Comparison of ENCODE assay signal across 1 cellular context in the genomic region with DNA sequence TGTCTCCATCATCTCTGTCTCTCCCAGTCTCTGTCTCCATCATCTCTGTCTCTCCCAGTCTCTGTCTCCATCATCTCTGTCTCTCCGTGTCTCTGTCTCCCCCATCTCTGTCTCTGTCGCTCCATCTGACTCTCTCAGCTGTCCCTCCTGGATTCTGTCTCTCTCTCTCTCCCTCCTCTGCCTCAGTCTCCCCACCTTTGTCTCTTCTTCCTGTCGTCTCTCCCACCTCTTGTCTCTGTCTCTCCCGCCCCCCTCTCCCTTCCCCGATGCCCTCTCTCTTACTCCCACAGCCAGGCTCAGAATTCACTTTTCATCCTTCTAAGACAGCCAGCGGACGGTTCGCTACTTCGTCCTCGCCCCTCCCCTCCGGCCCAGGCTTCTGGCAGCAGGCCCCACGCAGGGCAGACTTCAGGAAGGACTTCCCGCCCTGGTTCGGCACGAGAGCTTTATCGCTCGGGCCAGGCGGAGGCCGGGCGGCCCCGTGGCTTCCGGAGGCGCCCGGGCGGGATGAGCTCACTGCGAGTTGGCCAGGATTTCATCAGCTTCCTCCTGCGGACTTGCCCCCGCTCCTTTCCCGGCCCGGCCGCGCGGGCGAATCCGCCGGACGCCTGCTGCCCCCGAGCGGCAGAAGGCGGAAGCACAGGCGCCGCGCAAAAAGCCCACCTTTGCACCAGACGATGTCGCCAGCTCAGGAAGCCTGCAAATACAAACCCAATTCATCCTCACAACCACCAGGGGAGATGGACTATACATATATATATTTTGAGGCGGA.
TF ChIP-seq lines count a peak whose summit lies in the region.

No MANE protein-coding gene starts in this region.

TF ChIP-seq in HepG2, 621 proteins besides CTCF, POLR2A, EP300 and RAD21 (continued from another document and continues in another):
- TF ChIP-seq GTF3A (CRISPR knock-in tag; conservative IDR thresholded peaks at IDR 0.05), result no peak; the same call in 1 of the 2 replicates
- TF ChIP-seq ZNF44 (CRISPR knock-in tag; IDR thresholded peaks at IDR 0.05), result no peak
- no peak for TF ChIP-seq ZNF251 (CRISPR knock-in tag; IDR thresholded peaks at IDR 0.05)
- TF ChIP-seq ZBTB7B (CRISPR knock-in tag; IDR thresholded peaks at IDR 0.05), result peak; percentile 92
- peak; percentile 37; the same call in 1 of the 2 replicates for TF ChIP-seq ZNF276 (CRISPR knock-in tag; IDR thresholded peaks at IDR 0.05; ENCODE audit: low read depth)
- peak; percentile 70 for TF ChIP-seq ATF7-NPFF (CRISPR knock-in tag; IDR thresholded peaks at IDR 0.05; ENCODE audit: low read depth)
- no peak for TF ChIP-seq SIX4 (CRISPR knock-in tag; IDR thresholded peaks at IDR 0.05)
- no peak for TF ChIP-seq GTF2F1 (IDR thresholded peaks at IDR 0.05; ENCODE audit: low read length)
- peak; percentile 93 for TF ChIP-seq CCDC6 (CRISPR knock-in tag; IDR thresholded peaks at IDR 0.05)
- peak; percentile 91 for TF ChIP-seq POGZ (CRISPR knock-in tag; IDR thresholded peaks at IDR 0.05)
- peak; percentile 84 for TF ChIP-seq ZNF331 (CRISPR knock-in tag; IDR thresholded peaks at IDR 0.05)
- no peak for TF ChIP-seq SIN3A (IDR thresholded peaks at IDR 0.05; ENCODE audit: borderline replicate concordance, low read depth, low read length)
- no peak for TF ChIP-seq HMGXB3 (CRISPR knock-in tag; IDR thresholded peaks at IDR 0.05; ENCODE audit: borderline replicate concordance)
- no peak for TF ChIP-seq NCOA5 (CRISPR knock-in tag; IDR thresholded peaks at IDR 0.05)
- TF ChIP-seq ZFP1 (CRISPR knock-in tag; IDR thresholded peaks at IDR 0.05), result 0 out of 2 replicates have a peak, but pooled peaks have one; percentile 26
- TF ChIP-seq CBX2 (IDR thresholded peaks at IDR 0.05; ENCODE audit: low read depth, low read length), result no peak
- TF ChIP-seq CBX2 (CRISPR knock-in tag; IDR thresholded peaks at IDR 0.05; ENCODE audit: low read depth), result no peak
- TF ChIP-seq, protein P1, sequence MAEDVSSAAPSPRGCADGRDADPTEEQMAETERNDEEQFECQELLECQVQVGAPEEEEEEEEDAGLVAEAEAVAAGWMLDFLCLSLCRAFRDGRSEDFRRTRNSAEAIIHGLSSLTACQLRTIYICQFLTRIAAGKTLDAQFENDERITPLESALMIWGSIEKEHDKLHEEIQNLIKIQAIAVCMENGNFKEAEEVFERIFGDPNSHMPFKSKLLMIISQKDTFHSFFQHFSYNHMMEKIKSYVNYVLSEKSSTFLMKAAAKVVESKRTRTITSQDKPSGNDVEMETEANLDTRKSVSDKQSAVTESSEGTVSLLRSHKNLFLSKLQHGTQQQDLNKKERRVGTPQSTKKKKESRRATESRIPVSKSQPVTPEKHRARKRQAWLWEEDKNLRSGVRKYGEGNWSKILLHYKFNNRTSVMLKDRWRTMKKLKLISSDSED (CRISPR knock-in tag; IDR thresholded peaks at IDR 0.05), result no peak
- TF ChIP-seq RXRB (CRISPR knock-in tag; IDR thresholded peaks at IDR 0.05; ENCODE audit: borderline replicate concordance), result peak; percentile 73
- peak; percentile 95 for TF ChIP-seq ZNF350 (CRISPR knock-in tag; IDR thresholded peaks at IDR 0.05; ENCODE audit: borderline replicate concordance, low read depth)
- TF ChIP-seq E2F1 (CRISPR knock-in tag; IDR thresholded peaks at IDR 0.05), result peak; percentile 73; the same call in 1 of the 2 replicates
- TF ChIP-seq, protein P2, sequence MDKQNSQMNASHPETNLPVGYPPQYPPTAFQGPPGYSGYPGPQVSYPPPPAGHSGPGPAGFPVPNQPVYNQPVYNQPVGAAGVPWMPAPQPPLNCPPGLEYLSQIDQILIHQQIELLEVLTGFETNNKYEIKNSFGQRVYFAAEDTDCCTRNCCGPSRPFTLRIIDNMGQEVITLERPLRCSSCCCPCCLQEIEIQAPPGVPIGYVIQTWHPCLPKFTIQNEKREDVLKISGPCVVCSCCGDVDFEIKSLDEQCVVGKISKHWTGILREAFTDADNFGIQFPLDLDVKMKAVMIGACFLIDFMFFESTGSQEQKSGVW (CRISPR knock-in tag; IDR thresholded peaks at IDR 0.05; ENCODE audit: borderline replicate concordance), result no peak
- TF ChIP-seq SRSF9 (IDR thresholded peaks at IDR 0.05; ENCODE audit: borderline replicate concordance, insufficient read depth, low read depth, low read length, poor library complexity, severe bottlenecking), result no peak
- TF ChIP-seq NR1H2 (CRISPR knock-in tag; IDR thresholded peaks at IDR 0.05; ENCODE audit: borderline replicate concordance, low read depth), result 0 out of 2 replicates have a peak, but pooled peaks have one; percentile 42
- peak; percentile 95 for TF ChIP-seq KDM5B (CRISPR knock-in tag; IDR thresholded peaks at IDR 0.05; ENCODE audit: borderline replicate concordance)
- TF ChIP-seq, protein P3, sequence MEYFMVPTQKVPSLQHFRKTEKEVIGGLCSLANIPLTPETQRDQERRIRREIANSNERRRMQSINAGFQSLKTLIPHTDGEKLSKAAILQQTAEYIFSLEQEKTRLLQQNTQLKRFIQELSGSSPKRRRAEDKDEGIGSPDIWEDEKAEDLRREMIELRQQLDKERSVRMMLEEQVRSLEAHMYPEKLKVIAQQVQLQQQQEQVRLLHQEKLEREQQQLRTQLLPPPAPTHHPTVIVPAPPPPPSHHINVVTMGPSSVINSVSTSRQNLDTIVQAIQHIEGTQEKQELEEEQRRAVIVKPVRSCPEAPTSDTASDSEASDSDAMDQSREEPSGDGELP (IDR thresholded peaks at IDR 0.05; ENCODE audit: borderline replicate concordance, low read depth), result peak; percentile 79; the same call in 1 of the 2 replicates
- no peak for TF ChIP-seq RFX3 (CRISPR knock-in tag; IDR thresholded peaks at IDR 0.05)
- TF ChIP-seq, protein P4, sequence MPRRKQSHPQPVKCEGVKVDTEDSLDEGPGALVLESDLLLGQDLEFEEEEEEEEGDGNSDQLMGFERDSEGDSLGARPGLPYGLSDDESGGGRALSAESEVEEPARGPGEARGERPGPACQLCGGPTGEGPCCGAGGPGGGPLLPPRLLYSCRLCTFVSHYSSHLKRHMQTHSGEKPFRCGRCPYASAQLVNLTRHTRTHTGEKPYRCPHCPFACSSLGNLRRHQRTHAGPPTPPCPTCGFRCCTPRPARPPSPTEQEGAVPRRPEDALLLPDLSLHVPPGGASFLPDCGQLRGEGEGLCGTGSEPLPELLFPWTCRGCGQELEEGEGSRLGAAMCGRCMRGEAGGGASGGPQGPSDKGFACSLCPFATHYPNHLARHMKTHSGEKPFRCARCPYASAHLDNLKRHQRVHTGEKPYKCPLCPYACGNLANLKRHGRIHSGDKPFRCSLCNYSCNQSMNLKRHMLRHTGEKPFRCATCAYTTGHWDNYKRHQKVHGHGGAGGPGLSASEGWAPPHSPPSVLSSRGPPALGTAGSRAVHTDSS (CRISPR knock-in tag; conservative IDR thresholded peaks at IDR 0.05), result no peak
- TF ChIP-seq, protein P5, sequence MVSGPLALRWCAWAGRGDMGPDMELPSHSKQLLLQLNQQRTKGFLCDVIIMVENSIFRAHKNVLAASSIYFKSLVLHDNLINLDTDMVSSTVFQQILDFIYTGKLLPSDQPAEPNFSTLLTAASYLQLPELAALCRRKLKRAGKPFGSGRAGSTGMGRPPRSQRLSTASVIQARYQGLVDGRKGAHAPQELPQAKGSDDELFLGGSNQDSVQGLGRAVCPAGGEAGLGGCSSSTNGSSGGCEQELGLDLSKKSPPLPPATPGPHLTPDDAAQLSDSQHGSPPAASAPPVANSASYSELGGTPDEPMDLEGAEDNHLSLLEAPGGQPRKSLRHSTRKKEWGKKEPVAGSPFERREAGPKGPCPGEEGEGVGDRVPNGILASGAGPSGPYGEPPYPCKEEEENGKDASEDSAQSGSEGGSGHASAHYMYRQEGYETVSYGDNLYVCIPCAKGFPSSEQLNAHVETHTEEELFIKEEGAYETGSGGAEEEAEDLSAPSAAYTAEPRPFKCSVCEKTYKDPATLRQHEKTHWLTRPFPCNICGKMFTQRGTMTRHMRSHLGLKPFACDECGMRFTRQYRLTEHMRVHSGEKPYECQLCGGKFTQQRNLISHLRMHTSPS (CRISPR knock-in tag; IDR thresholded peaks at IDR 0.05; ENCODE audit: low read depth), result peak; percentile 71; the same call in 1 of the 2 replicates
- peak; percentile 77 for TF ChIP-seq SKIL (CRISPR knock-in tag; IDR thresholded peaks at IDR 0.05; ENCODE audit: borderline replicate concordance)
- TF ChIP-seq RBM22 (optimal IDR thresholded peaks at IDR 0.05; ENCODE audit: low read length), result no peak
- TF ChIP-seq IKZF4 (CRISPR knock-in tag; IDR thresholded peaks at IDR 0.05; ENCODE audit: borderline replicate concordance, low read depth, not compliant biosample characterization), result no peak
- TF ChIP-seq PBX3 (CRISPR knock-in tag; IDR thresholded peaks at IDR 0.05; ENCODE audit: borderline replicate concordance), result 0 out of 2 replicates have a peak, but pooled peaks have one; percentile 22
- TF ChIP-seq ZFP41 (CRISPR knock-in tag; IDR thresholded peaks at IDR 0.05; ENCODE audit: borderline replicate concordance), result no peak
- no peak for TF ChIP-seq ZC3H4 (CRISPR knock-in tag; IDR thresholded peaks at IDR 0.05; ENCODE audit: borderline replicate concordance)
- peak; percentile 85 for TF ChIP-seq FOSL2 (CRISPR knock-in tag; IDR thresholded peaks at IDR 0.05)
- TF ChIP-seq KLF11 (CRISPR knock-in tag; IDR thresholded peaks at IDR 0.05), result peak; percentile 78
- no peak for TF ChIP-seq NCOR1 (IDR thresholded peaks at IDR 0.05; ENCODE audit: borderline replicate concordance, low read length)
- peak; percentile 71; the same call in 1 of the 2 replicates for TF ChIP-seq ELF4 (CRISPR knock-in tag; IDR thresholded peaks at IDR 0.05; ENCODE audit: borderline replicate concordance)
